In the genomic region with DNA sequence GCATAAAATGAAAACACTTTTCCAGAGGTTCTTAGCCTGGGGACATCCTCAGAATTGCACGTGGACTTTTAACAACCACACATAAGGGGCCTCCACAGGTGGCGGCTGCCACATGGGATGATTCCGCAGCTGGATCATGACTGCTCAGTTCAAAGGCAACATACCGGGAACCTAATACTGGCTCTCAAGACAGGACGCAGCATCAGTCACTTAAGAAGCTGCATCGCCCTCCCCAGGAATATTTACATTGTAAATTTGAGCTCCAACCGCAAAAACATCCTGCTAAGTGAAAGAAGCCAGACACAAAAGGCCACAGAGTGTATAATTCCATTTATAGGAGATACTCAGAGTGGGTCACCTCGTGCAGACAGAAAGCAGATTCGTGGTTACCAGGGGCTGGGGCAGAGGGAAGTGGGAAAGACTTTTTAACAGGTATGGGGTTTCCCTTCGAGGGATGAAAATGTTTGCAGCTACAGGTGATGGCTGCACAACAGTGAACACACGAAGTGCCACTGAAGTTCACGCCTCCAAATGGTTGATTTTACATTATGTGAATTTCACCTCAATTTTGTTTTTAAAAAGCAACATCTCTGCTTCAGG, we compare ENCODE assay signal across 21 cellular contexts.
A peak's percentile ranks its signal among the peaks of the same experiment; 100 is the strongest.
DNase-seq lines count a peak whose midpoint lies in the region; TF ChIP-seq lines count a peak whose summit lies in the region.
"Had no signal": no experiment of that assay in that cellular context is flagged by ENCODE, and none has a peak within 500 bp of the region (broad histone marks: within the 10 kb centered on the region; RNA-seq: fewer than 3 reads in every experiment).

No MANE protein-coding gene starts in this region.

- H3K9me3 ChIP-seq in OCI-LY3 (ENCODE audit: insufficient read depth, low read length), result no peaks in the 10 kb centered on the region
- no peaks in the 10 kb centered on the region for H3K9me3 ChIP-seq in hepatocyte (ENCODE audit: low read depth)
- H3K9me3 ChIP-seq: mucosa of descending colon had no signal

- in situ Hi-C loops in brain microvascular endothelial cell (cut with HindIII; ENCODE audit: low pct_ligation_motif_present, low sequenced_read_pairs), result no loop called here

- H2AFZ ChIP-seq in OCI-LY3 (ENCODE audit: low read depth, low read length) (no peak overlapping the region), hepatocyte (no peak overlapping the region)

- H3K27me3 ChIP-seq in OCI-LY3 (ENCODE audit: low read depth, low read length), result peaks cover 52% of the 10 kb centered on the region
- H3K27me3 ChIP-seq in hepatocyte, result no peaks in the 10 kb centered on the region
- H3K27me3 ChIP-seq in brain microvascular endothelial cell (replicated peaks), result no peaks in the 10 kb centered on the region

- TF ChIP-seq CTCF in OCI-LY3 (IDR thresholded peaks at IDR 0.05; ENCODE audit: low read depth, low read length) (no peak), hepatocyte (IDR thresholded peaks at IDR 0.05; ENCODE audit: poor library complexity) (no peak), brain microvascular endothelial cell (IDR thresholded peaks at IDR 0.05; ENCODE audit: low read depth, low read length, missing control alignments) (no peak), GM20000 (IDR thresholded peaks at IDR 0.05; ENCODE audit: extremely low read depth, missing control alignments) (no peak)

- peak overlapping the region; percentile 54 for H3K4me2 ChIP-seq in OCI-LY3 (ENCODE audit: low read length)
- H3K4me2 ChIP-seq in hepatocyte, result no peak overlapping the region

- DNase-seq in COR-L47 (lab: John Stamatoyannopoulos, UW) (peak; percentile 5), H4 (ENCODE audit: low spot score) (peak; percentile 87), hepatocyte (ENCODE audit: low spot score) (peak; percentile 29), brain microvascular endothelial cell (no peak), GM20000 (ENCODE audit: low spot score) (no peak), MV-4-11 (lab: John Stamatoyannopoulos, UW) (no peak)
- DNase-seq: activated CD4-positive, alpha-beta T cell treated with anti-CD3 and anti-CD28 coated beads, Interleukin-2, amount 50 U/mL, for 4 hours; activated CD8-positive, alpha-beta memory T cell treated with anti-CD3 and anti-CD28 coated beads, Interleukin-2, amount 50 U/mL, for 4 hours; effector CD4-positive, alpha-beta T cell; erythroblast; foreskin melanocyte; GF-D8; hippocampal formation; Kasumi-1; mucosa of descending colon; NCI-H1092 treated with DMSO at 0.1 percent for 48 hours; nephron progenitor cell; T-helper 2 cell had no signal

- H3K4me3 ChIP-seq in OCI-LY3 (ENCODE audit: low read length) (peak overlapping the region; percentile 8), hepatocyte (no peak overlapping the region), brain microvascular endothelial cell (ENCODE audit: low read depth, low read length) (no peak overlapping the region)
- H3K4me3 ChIP-seq: mucosa of descending colon, SK-N-MC had no signal

- H3K9me2 ChIP-seq in hepatocyte (replicated peaks; ENCODE audit: insufficient read depth), result no peaks in the 10 kb centered on the region

- no peaks in the 10 kb centered on the region for H3K36me3 ChIP-seq in OCI-LY3 (replicated peaks; ENCODE audit: low read depth, low read length)
- no peaks in the 10 kb centered on the region for H3K36me3 ChIP-seq in hepatocyte (replicated peaks; ENCODE audit: insufficient read depth, low read depth)
- no peaks in the 10 kb centered on the region for H3K36me3 ChIP-seq in brain microvascular endothelial cell (replicated peaks)

- H4K20me1 ChIP-seq in OCI-LY3 (ENCODE audit: insufficient read depth, low read length) (no peaks in the 10 kb centered on the region), hepatocyte (ENCODE audit: insufficient read depth, poor library complexity, severe bottlenecking) (no peaks in the 10 kb centered on the region)

- H3K27ac ChIP-seq in OCI-LY3 (ENCODE audit: low read length), result no peak overlapping the region
- H3K27ac ChIP-seq in hepatocyte, result peak overlapping the region; percentile 81
- no peak overlapping the region for H3K27ac ChIP-seq in brain microvascular endothelial cell
- H3K27ac ChIP-seq: C4-2B, SK-N-MC had no signal

- H3K4me1 ChIP-seq in OCI-LY3 (ENCODE audit: low read length) (peaks cover 24% of the 10 kb centered on the region), hepatocyte (ENCODE audit: insufficient read depth) (peaks cover 26% of the 10 kb centered on the region)

- no peaks in the 10 kb centered on the region for H3K79me2 ChIP-seq in OCI-LY3 (ENCODE audit: low read length)
- H3K79me2 ChIP-seq in hepatocyte, result no peaks in the 10 kb centered on the region

- H3K9ac ChIP-seq in OCI-LY3 (ENCODE audit: low read length), result no peak overlapping the region

- WGBS in hepatocyte (ENCODE audit: low lambda C conversion rate, missing lambda C conversion rate), result 34% methylated on average over 12 of the region's 12 CpGs

Comparison
In these comparisons a context has a peak if more than half of its experiments do, and no peak if none do; other contexts are left out.
1. DNase-seq: peak in COR-L47 (single experiment), H4 (single experiment) and hepatocyte (single experiment); none in brain microvascular endothelial cell (single experiment), GM20000 (single experiment) and MV-4-11 (single experiment).